6 cellular contexts compared by ENCODE assay signal in genomic region chr21:30408782-30409494, GRCh38. TPM values are rescaled to one million over a fixed set of nuclear protein-coding genes. Genes with fewer than 3 reads are reported as not detected.
DNase-seq lines count a peak whose midpoint lies in the region; ATAC-seq, FAIRE-seq and TF ChIP-seq lines count a peak whose summit lies in the region.

No MANE protein-coding gene starts in this region.

- H3F3A ChIP-seq in DOHH2 (ENCODE audit: control insufficient read depth, insufficient read depth) = no peaks in the 10 kb centered on the region

- H3K27me3 ChIP-seq in DOHH2 (ENCODE audit: control insufficient read depth, low read length) (no peaks in the 10 kb centered on the region), pancreas (peaks cover 0 to 5% (median 2%) of the 10 kb centered on the region in 4 donors)

- TF ChIP-seq CTCF in DOHH2 (IDR thresholded peaks at IDR 0.05; ENCODE audit: low read depth, low read length, poor library complexity, severe bottlenecking) (peak; percentile 69), pancreas (IDR thresholded peaks at IDR 0.05) (peak in 2 of 4 donors; percentile 17 to 24)

- H3K27ac ChIP-seq in DOHH2 (ENCODE audit: low read depth, low read length) (no peak overlapping the region), pancreas (no peak overlapping the region)

- DNase-seq in NCI-H1436 (lab: John Stamatoyannopoulos, UW) (peak; percentile 49), astrocyte of the hippocampus (ENCODE audit: low read depth, low spot score) (peak; percentile 24), pancreas (peak; percentile 71 to 90 (median 82)), glomerular visceral epithelial cell (ENCODE audit: extremely low spot score) (no peak)

- H3K4me2 ChIP-seq in DOHH2 (ENCODE audit: low read length) = peak overlapping the region; percentile 49

- no peak for FAIRE-seq in pancreas (lab: Jason Lieb, UNC)

- H3K9me3 ChIP-seq in DOHH2 (ENCODE audit: control insufficient read depth, insufficient read depth, low read length) (no peaks in the 10 kb centered on the region), pancreas (no peaks in the 10 kb centered on the region)

- WGBS in pancreas, 2 donors = 14 to 16% methylated on average over 14 of the region's 14 CpGs

- no peaks in the 10 kb centered on the region; the same call in 1 of the 2 replicates for H3K4me1 ChIP-seq in DOHH2 (ENCODE audit: control insufficient read depth, low read length)
- H3K4me1 ChIP-seq in pancreas = no peaks in the 10 kb centered on the region

- H3K79me2 ChIP-seq in DOHH2 (ENCODE audit: control insufficient read depth, low read length) = no peaks in the 10 kb centered on the region

- ATAC-seq in pancreas (peak; percentile 96 to 100 (median 98)), GM21526 (IDR thresholded peaks at IDR 0.05; ENCODE audit: low FRiP score, unreplicated experiment) (no peak)

- intact Hi-C loops in pancreas (cut with DNase I) = no loop called here

- H4K20me1 ChIP-seq in DOHH2 (ENCODE audit: control insufficient read depth, insufficient read depth, low read depth, low read length) = no peaks in the 10 kb centered on the region

- H3K36me3 ChIP-seq in DOHH2 (ENCODE audit: control insufficient read depth, low read length) = no peaks in the 10 kb centered on the region
- H3K36me3 ChIP-seq in pancreas = no peaks in the 10 kb centered on the region

- H3K4me3 ChIP-seq in DOHH2 (ENCODE audit: low read length) (peak overlapping the region; percentile 34), pancreas (peak overlapping the region in 1 of 4 donors; percentile 5)

- H3K9me2 ChIP-seq in DOHH2 (replicated peaks; ENCODE audit: control insufficient read depth, low read length) = no peaks in the 10 kb centered on the region

RNA-seq across cellular contexts. Expression of gene KRTAP13-1, which starts 13.1 kb away (rescaled TPM):
- not detected for total RNA-seq in pancreas
- polyA plus RNA-seq in pancreas = not detected

RNA-seq across cellular contexts. Expression of gene KRTAP13-3, which starts 16.8 kb away (rescaled TPM):
- not detected for total RNA-seq in pancreas
- polyA plus RNA-seq in pancreas = not detected

RNA-seq across cellular contexts. Expression of gene KRTAP13-4, which starts 21.1 kb away (rescaled TPM):
- not detected for total RNA-seq in pancreas
- polyA plus RNA-seq in pancreas = not detected

RNA-seq across cellular contexts. Expression of gene KRTAP15-1, which starts 31.1 kb away (rescaled TPM):
- total RNA-seq in pancreas = not detected
- polyA plus RNA-seq in pancreas = not detected

RNA-seq across cellular contexts. Expression of gene KRTAP13-2, which starts 36.9 kb away (rescaled TPM):
- not detected for total RNA-seq in pancreas
- polyA plus RNA-seq in pancreas = not detected
